In the genomic region with DNA sequence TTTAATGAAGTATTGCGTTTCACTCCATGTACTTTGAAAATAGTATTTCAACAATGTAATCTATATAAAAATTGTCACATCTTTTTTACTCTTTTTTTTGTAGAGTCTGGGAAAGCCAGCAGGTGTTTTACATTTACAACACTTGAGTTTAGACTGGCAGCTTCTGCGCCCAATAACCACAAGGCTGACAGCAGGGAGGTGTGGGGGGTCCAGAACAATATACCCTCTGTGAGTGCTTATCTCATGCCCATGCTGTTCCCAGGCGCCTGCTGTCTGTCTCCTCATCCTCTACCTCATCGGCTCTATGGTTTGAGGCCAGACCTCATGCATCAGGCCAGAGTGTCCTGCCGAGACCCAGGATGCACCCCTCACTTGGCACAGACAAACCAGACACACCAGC, we compare ENCODE assay signal across 25 cellular contexts.
"Had no signal": no experiment of that assay in that cellular context is flagged by ENCODE, and none has a peak within 500 bp of the region (broad histone marks: within the 10 kb centered on the region; RNA-seq: fewer than 3 reads in every experiment).

No MANE protein-coding gene starts in this region.

- H3K4me3 Mint-ChIP-seq: activated CD8-positive, alpha-beta T cell treated with anti-CD3 and anti-CD28 coated beads for 36 hours; activated naive CD8-positive, alpha-beta T cell treated with anti-CD3 and anti-CD28 coated beads, Interleukin-2, amount 10 ng/mL, durations not matched to agents 7 days and 5 days; T-helper 1 cell treated with Interleukin-12 subunit alpha and Interleukin-12 subunit beta and Interleukin-4 antibody, amounts not matched to agents 30 μg/mL and 1 μg/mL, for 36 hours had no signal

- H3K27ac Mint-ChIP-seq: activated naive CD8-positive, alpha-beta T cell treated with anti-CD3 and anti-CD28 coated beads, Interleukin-2, amount 10 ng/mL, durations not matched to agents 7 days and 5 days; T-helper 1 cell treated with Interleukin-12 subunit alpha and Interleukin-12 subunit beta and Interleukin-4 antibody, amounts not matched to agents 30 μg/mL and 1 μg/mL, for 36 hours had no signal

- H3K9ac ChIP-seq: KMS-11 had no signal

- H3K36me3 ChIP-seq: breast epithelium, SJCRH30 had no signal

- DNase-seq: activated CD4-positive, alpha-beta T cell treated with anti-CD3 and anti-CD28 coated beads for 4 hours; activated CD8-positive, alpha-beta memory T cell treated with anti-CD3 and anti-CD28 coated beads, Interleukin-2, amount 50 U/mL, for 4 hours; activated CD8-positive, alpha-beta T cell treated with anti-CD3 and anti-CD28 coated beads for 36 hours; activated naive CD4-positive, alpha-beta T cell treated with anti-CD3 and anti-CD28 coated beads, Interleukin-2, amount 50 U/mL, for 16 hours; activated naive CD8-positive, alpha-beta T cell treated with anti-CD3 and anti-CD28 coated beads, Interleukin-2, amount 10 ng/mL, durations not matched to agents 7 days and 5 days; activated T-cell treated with anti-CD3 and anti-CD28 coated beads, Interleukin-2, amount 50 U/mL, for 1 hour; adrenal gland; anterior cingulate cortex; NCI-H1092; NCI-H1417; NCI-H2029 treated with DMSO at 0.1 percent for 48 hours; NCI-H345; NCI-H510A; NCI-H526 treated with DMSO at 0.1 percent for 48 hours; NCI-H82; NK-92 treated with Interleukin-12 subunit alpha and Interleukin-12 subunit beta, amount 100 ng/mL, for 24 hours; OCI-M1; Right ventricle myocardium superior; RPMI8226; SJCRH30 had no signal

- H3K9me3 ChIP-seq: adrenal gland, breast epithelium, SJCRH30 had no signal

- H3K4me3 ChIP-seq: adrenal gland, breast epithelium, SJCRH30 had no signal

- H3K4me2 ChIP-seq: KMS-11 had no signal

- H3K27me3 ChIP-seq: adrenal gland, breast epithelium, SJCRH30 had no signal

- ATAC-seq: activated CD4-positive, CD25-positive, alpha-beta regulatory T cell treated with anti-CD3 and anti-CD28 coated beads, Interleukin-2, amount 50 U/mL, for 24 hours; activated CD8-positive, alpha-beta T cell treated with anti-CD3 and anti-CD28 coated beads for 36 hours; Panc1 had no signal

- H3K4me1 ChIP-seq: breast epithelium, SJCRH30 had no signal

- H3K27ac ChIP-seq: adrenal gland, breast epithelium, KMS-11, SJCRH30 had no signal

- H3K27me3 Mint-ChIP-seq: activated CD8-positive, alpha-beta T cell treated with anti-CD3 and anti-CD28 coated beads for 36 hours had no signal
